Comparison of ENCODE assay signal across 1 cellular context in the genomic region with DNA sequence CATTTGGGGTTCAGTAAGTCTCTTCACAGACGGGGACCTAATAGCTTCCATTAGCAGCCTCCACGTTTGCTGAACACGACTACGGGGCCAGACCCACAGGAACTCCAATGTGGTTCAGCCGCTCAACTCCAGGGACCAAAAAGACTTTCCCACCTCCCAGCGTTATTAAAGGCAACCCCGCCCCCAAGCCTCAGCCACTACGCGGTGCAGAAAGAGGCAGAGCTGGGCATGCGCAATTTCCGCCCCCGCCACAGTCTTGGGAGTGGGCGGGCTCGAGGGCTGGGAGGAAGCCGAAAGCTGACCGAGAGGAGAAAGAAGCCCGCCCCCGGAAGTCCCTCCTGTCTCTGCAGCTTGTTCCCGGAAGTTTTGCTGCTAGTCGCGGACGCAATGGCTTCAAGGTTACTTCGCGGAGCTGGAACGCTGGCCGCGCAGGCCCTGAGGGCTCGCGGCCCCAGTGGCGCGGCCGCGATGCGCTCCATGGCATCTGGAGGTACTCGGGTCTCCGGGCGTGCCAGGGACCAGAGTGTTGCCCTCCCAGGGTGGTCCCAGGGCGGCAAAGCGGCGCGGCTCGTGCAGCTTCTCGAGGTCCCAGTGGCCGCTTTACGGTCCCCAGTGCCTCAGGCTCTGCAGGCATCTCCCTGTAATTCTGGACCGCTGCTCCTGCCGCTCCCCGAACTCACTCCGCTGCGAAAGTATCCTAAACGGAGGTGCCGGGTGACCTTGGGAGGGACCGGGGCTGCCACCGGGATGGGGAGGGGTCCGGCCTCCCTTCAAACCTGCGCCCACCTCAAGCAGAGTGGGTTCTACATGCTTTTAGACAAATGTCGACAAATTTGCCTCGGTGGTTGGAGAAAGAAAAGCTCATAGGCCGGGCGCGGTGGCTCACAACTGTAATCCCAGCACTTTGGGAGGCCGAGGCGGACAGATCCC.
TF ChIP-seq lines count a peak whose summit lies in the region.

A gene with protein sequence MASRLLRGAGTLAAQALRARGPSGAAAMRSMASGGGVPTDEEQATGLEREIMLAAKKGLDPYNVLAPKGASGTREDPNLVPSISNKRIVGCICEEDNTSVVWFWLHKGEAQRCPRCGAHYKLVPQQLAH (plus strand): TSS at position 363 of the 930 bp plus-strand sequence. CDS start 25 bp downstream, at position 388.

TF ChIP-seq in H1, 55 proteins besides CTCF, POLR2A, EP300 and RAD21:
- TF ChIP-seq E2F6 (IDR thresholded peaks at IDR 0.05) = peak; percentile 18
- TF ChIP-seq PHF8 (conservative IDR thresholded peaks at IDR 0.05; ENCODE audit: low read depth, low read length) = peak; percentile 84
- no peak for TF ChIP-seq CHD7 (IDR thresholded peaks at IDR 0.05; ENCODE audit: insufficient replicate concordance, low read length)
- TF ChIP-seq JUND (IDR thresholded peaks at IDR 0.05; ENCODE audit: low read length) = no peak
- TF ChIP-seq KDM4A (IDR thresholded peaks at IDR 0.05; ENCODE audit: low read depth, low read length, severe bottlenecking) = no peak
- TF ChIP-seq CEBPB (IDR thresholded peaks at IDR 0.05; ENCODE audit: low read depth, low read length) = no peak
- TF ChIP-seq, protein P1, sequence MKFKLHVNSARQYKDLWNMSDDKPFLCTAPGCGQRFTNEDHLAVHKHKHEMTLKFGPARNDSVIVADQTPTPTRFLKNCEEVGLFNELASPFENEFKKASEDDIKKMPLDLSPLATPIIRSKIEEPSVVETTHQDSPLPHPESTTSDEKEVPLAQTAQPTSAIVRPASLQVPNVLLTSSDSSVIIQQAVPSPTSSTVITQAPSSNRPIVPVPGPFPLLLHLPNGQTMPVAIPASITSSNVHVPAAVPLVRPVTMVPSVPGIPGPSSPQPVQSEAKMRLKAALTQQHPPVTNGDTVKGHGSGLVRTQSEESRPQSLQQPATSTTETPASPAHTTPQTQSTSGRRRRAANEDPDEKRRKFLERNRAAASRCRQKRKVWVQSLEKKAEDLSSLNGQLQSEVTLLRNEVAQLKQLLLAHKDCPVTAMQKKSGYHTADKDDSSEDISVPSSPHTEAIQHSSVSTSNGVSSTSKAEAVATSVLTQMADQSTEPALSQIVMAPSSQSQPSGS (IDR thresholded peaks at IDR 0.05; ENCODE audit: low read length) = no peak
- 0 out of 2 replicates have a peak, but pooled peaks have one; percentile 11 for TF ChIP-seq MAX (IDR thresholded peaks at IDR 0.05)
- 0 out of 2 replicates have a peak, but pooled peaks have one; percentile 25 for TF ChIP-seq BACH1 (IDR thresholded peaks at IDR 0.05; ENCODE audit: low read length)
- peak; percentile 85; the same call in 1 of the 2 replicates for TF ChIP-seq GABPA (IDR thresholded peaks at IDR 0.05; ENCODE audit: borderline replicate concordance, insufficient read depth, low read length)
- TF ChIP-seq TBP (IDR thresholded peaks at IDR 0.05; ENCODE audit: low read depth, low read length) = peak; percentile 75
- no peak for TF ChIP-seq CHD2 (IDR thresholded peaks at IDR 0.05; ENCODE audit: low read length)
- TF ChIP-seq TAF1 (IDR thresholded peaks at IDR 0.05; ENCODE audit: low read depth, low read length) = peak; percentile 94
- peak; percentile 69 for TF ChIP-seq POLR2AphosphoS5 (IDR thresholded peaks at IDR 0.05; ENCODE audit: low read depth, low read length)
- no peak for TF ChIP-seq CTBP2 (IDR thresholded peaks at IDR 0.05; ENCODE audit: borderline replicate concordance, insufficient read depth, insufficient read length, low read length)
- TF ChIP-seq SIN3A (conservative IDR thresholded peaks at IDR 0.05 in 1 of 2, IDR thresholded peaks at IDR 0.05 in 1 of 2; ENCODE audit: low read depth in 1 of 2, low read length in 2 of 2) = peak in 1 of 2 experiments; percentile 78; a peak in 1 of 4 replicates
- TF ChIP-seq ASH2L (IDR thresholded peaks at IDR 0.05; ENCODE audit: low read length) = peak; percentile 23
- TF ChIP-seq TAF7 (optimal IDR thresholded peaks at IDR 0.05; ENCODE audit: borderline replicate concordance, low read depth, low read length) = peak; percentile 61
- TF ChIP-seq SP4 (IDR thresholded peaks at IDR 0.05; ENCODE audit: low read length) = no peak
- peak; percentile 99 for TF ChIP-seq EGR1 (IDR thresholded peaks at IDR 0.05; ENCODE audit: borderline replicate concordance, low read depth, low read length)
- TF ChIP-seq NRF1 (IDR thresholded peaks at IDR 0.05; ENCODE audit: low read depth, low read length) = peak; percentile 71
